10 cellular contexts compared by ENCODE assay signal in genomic region chr9:7186175-7186574, GRCh38.
A peak's percentile ranks its signal among the peaks of the same experiment; 100 is the strongest.
DNase-seq lines count a peak whose midpoint lies in the region; TF ChIP-seq lines count a peak whose summit lies in the region.
"Had no signal": no experiment of that assay in that cellular context is flagged by ENCODE, and none has a peak within 500 bp of the region (broad histone marks: within the 10 kb centered on the region; RNA-seq: fewer than 3 reads in every experiment).

No MANE protein-coding gene starts in this region.

- H3K79me2 ChIP-seq in Loucy (ENCODE audit: insufficient read depth, low read length) (no peaks in the 10 kb centered on the region), neural progenitor cell (ENCODE audit: low read depth) (no peaks in the 10 kb centered on the region)

- TF ChIP-seq EP300 in sigmoid colon (IDR thresholded peaks at IDR 0.05), result no peak

- 31 to 67% methylated on average over 1 of the region's 1 CpG for WGBS in sigmoid colon, 2 donors

- H2AFZ ChIP-seq in Loucy (ENCODE audit: low read length), result no peak overlapping the region
- no peak overlapping the region for H2AFZ ChIP-seq in neural progenitor cell (replicated peaks)

- H3K9me3 ChIP-seq in Loucy (ENCODE audit: insufficient read depth, low read depth, low read length) (peaks cover 26% of the 10 kb centered on the region; the same call in 1 of the 2 replicates), neural progenitor cell (ENCODE audit: low read depth) (no peaks in the 10 kb centered on the region), sigmoid colon (peaks cover 0 to 3% (median 0%) of the 10 kb centered on the region in 4 donors)

- H3K4me3 ChIP-seq in Loucy (ENCODE audit: low read length, poor library complexity, severe bottlenecking) (no peak overlapping the region), neural progenitor cell (no peak overlapping the region), sigmoid colon (no peak overlapping the region)

- peaks cover 7% of the 10 kb centered on the region for H3K4me1 Mint-ChIP-seq in neural progenitor cell

- H3K9me2 ChIP-seq in Loucy (replicated peaks; ENCODE audit: low read depth, low read length), result no peaks in the 10 kb centered on the region

- H3K4me3 Mint-ChIP-seq in neural progenitor cell, result no peak overlapping the region

- TF ChIP-seq POLR2A in sigmoid colon (IDR thresholded peaks at IDR 0.05), result no peak

- H3K9me3 Mint-ChIP-seq in neural progenitor cell, result peaks cover 27% of the 10 kb centered on the region

- H3K27me3 Mint-ChIP-seq in neural progenitor cell (ENCODE audit: insufficient read depth, low read depth), result peaks cover 4% of the 10 kb centered on the region

- H3F3A ChIP-seq in Loucy (ENCODE audit: low read depth) (no peaks in the 10 kb centered on the region), neural progenitor cell (ENCODE audit: low read depth) (no peaks in the 10 kb centered on the region)

- H3K4me1 ChIP-seq in Loucy (ENCODE audit: insufficient read depth, low read length, poor library complexity, severe bottlenecking) (peaks cover 6% of the 10 kb centered on the region), neural progenitor cell (no peaks in the 10 kb centered on the region), sigmoid colon (peaks cover 0 to 9% (median 4%) of the 10 kb centered on the region in 4 donors)

- H3K27me3 ChIP-seq in Loucy (ENCODE audit: insufficient read depth, low read length, poor library complexity, severe bottlenecking), result peaks cover 7% of the 10 kb centered on the region
- no peaks in the 10 kb centered on the region for H3K27me3 ChIP-seq in neural progenitor cell
- no peaks in the 10 kb centered on the region for H3K27me3 ChIP-seq in sigmoid colon

- H3K4me2 ChIP-seq in Loucy (ENCODE audit: low read depth, low read length, poor library complexity, severe bottlenecking) (no peak overlapping the region), neural progenitor cell (no peak overlapping the region)

- DNase-seq in DMS53 (lab: John Stamatoyannopoulos, UW), result peak; percentile 31
- no peak for DNase-seq in DMS53 treated with DMSO at 0.1 percent for 48 hours (lab: John Stamatoyannopoulos, UW; ENCODE audit: unreplicated experiment)
- DNase-seq in dermis blood vessel endothelial cell, result peak; percentile 42
- peak; percentile 16 for DNase-seq in neural progenitor cell (ENCODE audit: low spot score)
- no peak for DNase-seq in NCI-H1436 treated with DMSO at 0.1 percent for 48 hours (lab: John Stamatoyannopoulos, UW)
- no peak for DNase-seq in sigmoid colon
- no peak for DNase-seq in NCI-H1105 treated with DMSO at 0.1 percent for 48 hours (lab: John Stamatoyannopoulos, UW)
- DNase-seq: activated CD8-positive, alpha-beta memory T cell treated with anti-CD3 and anti-CD28 coated beads, Interleukin-2, amount 50 U/mL, for 4 hours; NCI-H1105 had no signal

- H3K27ac Mint-ChIP-seq in neural progenitor cell, result no peak overlapping the region

- H3K9ac ChIP-seq in Loucy (ENCODE audit: low read depth, low read length, poor library complexity, severe bottlenecking) (no peak overlapping the region), neural progenitor cell (no peak overlapping the region)

- H4K20me1 ChIP-seq in Loucy (ENCODE audit: insufficient read depth, low read length, poor library complexity, severe bottlenecking), result no peaks in the 10 kb centered on the region
- no peaks in the 10 kb centered on the region for H4K20me1 ChIP-seq in neural progenitor cell (ENCODE audit: low read depth)

- H3K36me3 Mint-ChIP-seq in neural progenitor cell, result peaks cover 9% of the 10 kb centered on the region

- H3K36me3 ChIP-seq in Loucy (ENCODE audit: insufficient read depth, low read length) (no peaks in the 10 kb centered on the region), neural progenitor cell (no peaks in the 10 kb centered on the region), sigmoid colon (no peaks in the 10 kb centered on the region)

- TF ChIP-seq CTCF in Loucy (conservative IDR thresholded peaks at IDR 0.05; ENCODE audit: low read length) (peak; percentile 62), neural progenitor cell (IDR thresholded peaks at IDR 0.05) (peak; percentile 59), sigmoid colon (IDR thresholded peaks at IDR 0.05) (peak in 2 of 4 experiments; percentile 9 to 17)

- H3K27ac ChIP-seq in neural progenitor cell (no peak overlapping the region), sigmoid colon (no peak overlapping the region)

- intact Hi-C loops in sigmoid colon (cut with DNase I), result no loop called here

Comparison
In these comparisons a context has a peak if more than half of its experiments do, and no peak if none do; other contexts are left out.
1. DNase-seq: peak in DMS53 (single experiment), dermis blood vessel endothelial cell (single experiment) and neural progenitor cell (single experiment); none in DMS53 treated with DMSO at 0.1 percent for 48 hours (single experiment), NCI-H1436 treated with DMSO at 0.1 percent for 48 hours (single experiment), sigmoid colon (single experiment) and NCI-H1105 treated with DMSO at 0.1 percent for 48 hours (single experiment).